Comparison of ENCODE assay signal across 32 cellular contexts in genomic region chr15:94546838-94547237, GRCh38.
"Had no signal": no experiment of that assay in that cellular context is flagged by ENCODE, and none has a peak within 500 bp of the region (broad histone marks: within the 10 kb centered on the region; RNA-seq: fewer than 3 reads in every experiment).

No MANE protein-coding gene starts in this region.

- H3K9me3 ChIP-seq: adrenal gland, ascending aorta, body of pancreas, breast epithelium had no signal

- H3K27ac ChIP-seq: adrenal gland, ascending aorta, body of pancreas, brain microvascular endothelial cell, breast epithelium, cardiac muscle cell had no signal

- H3K36me3 ChIP-seq: adrenal gland, ascending aorta, brain microvascular endothelial cell, breast epithelium, cardiac muscle cell had no signal

- H3K4me1 ChIP-seq: adrenal gland, ascending aorta, body of pancreas, breast epithelium had no signal

- H3K4me3 ChIP-seq: adrenal gland, ascending aorta, body of pancreas, breast epithelium, cardiac muscle cell had no signal

- ATAC-seq: activated naive CD4-positive, alpha-beta T cell treated with anti-CD3 and anti-CD28 coated beads, Interleukin-2, amount 50 U/mL, for 72 hours; activated naive CD8-positive, alpha-beta T cell treated with anti-CD3 and anti-CD28 coated beads, Interleukin-2, amount 50 U/mL, for 24 hours; activated T-cell treated with anti-CD3 and anti-CD28 coated beads, Interleukin-2, amount 50 U/mL, for 4 hours; activated T-cell treated with anti-CD3 and anti-CD28 coated beads, Interleukin-2, amount 50 U/mL, for 72 hours; activated T-helper 17 cell treated with anti-CD3 and anti-CD28 coated beads, Interleukin-2, amount 50 U/mL, for 72 hours; body of pancreas had no signal

- H3K27me3 ChIP-seq: adrenal gland, ascending aorta, body of pancreas, brain microvascular endothelial cell, breast epithelium, cardiac muscle cell had no signal

- DNase-seq: activated effector memory CD4-positive, alpha-beta T cell treated with anti-CD3 and anti-CD28 coated beads, Interleukin-2, amount 50 U/mL, for 16 hours; activated effector memory CD4-positive, alpha-beta T cell treated with Interleukin-2 at 50 U/mL for 16 hours; activated gamma-delta T cell; activated gamma-delta T cell treated with Interleukin-2 at 50 U/mL for 16 hours; activated naive CD4-positive, alpha-beta T cell; activated naive CD4-positive, alpha-beta T cell treated with anti-CD3 and anti-CD28 coated beads for 36 hours; activated naive CD4-positive, alpha-beta T cell treated with anti-CD3 and anti-CD28 coated beads, Interleukin-2, amount 10 ng/mL, durations not matched to agents 7 days and 5 days; activated naive CD4-positive, alpha-beta T cell treated with anti-CD3 and anti-CD28 coated beads, Interleukin-2, amount 50 U/mL, for 16 hours; activated naive CD4-positive, alpha-beta T cell treated with Interleukin-2 at 50 U/mL for 16 hours; activated naive CD8-positive, alpha-beta T cell treated with anti-CD3 and anti-CD28 coated beads for 36 hours; activated naive CD8-positive, alpha-beta T cell treated with anti-CD3 and anti-CD28 coated beads, Interleukin-2, amount 10 ng/mL, durations not matched to agents 7 days and 5 days; activated naive CD8-positive, alpha-beta T cell treated with anti-CD3 and anti-CD28 coated beads, Interleukin-2, amount 50 U/mL, for 24 hours; activated T-cell treated with anti-CD3 and anti-CD28 coated beads, Interleukin-2, amount 50 U/mL, for 1 hour; activated T-cell treated with anti-CD3 and anti-CD28 coated beads, Interleukin-2, amount 50 U/mL, for 24 hours; activated T-cell treated with anti-CD3 and anti-CD28 coated beads, Interleukin-2, amount 50 U/mL, for 4 hours; activated T-cell treated with anti-CD3 and anti-CD28 coated beads, Interleukin-2, amount 50 U/mL, for 48 hours; activated T-cell treated with anti-CD3 and anti-CD28 coated beads, Interleukin-2, amount 50 U/mL, for 72 hours; adrenal gland; amniotic stem cell; amygdala; anterior cingulate cortex; aorta; body of pancreas; brain microvascular endothelial cell; caudate nucleus; central memory CD4-positive, alpha-beta T cell; cerebellar nuclear complex had no signal
